8 cellular contexts compared by ENCODE assay signal in genomic region chr12:108559748-108560147, GRCh38. TPM values are rescaled to one million over a fixed set of nuclear protein-coding genes. Genes with fewer than 3 reads are reported as not detected.
DNase-seq lines count a peak whose midpoint lies in the region; FAIRE-seq and TF ChIP-seq lines count a peak whose summit lies in the region.

No MANE protein-coding gene starts in this region.

- CTCF ChIA-PET in activated naive CD4-positive, alpha-beta T cell treated with anti-CD3 and anti-CD28 coated beads for 36 hours (lab: Charles Lee): interaction anchor here (0.7 to 4.2 kb wide), 4 partner anchors 57 to 245 kb away, joined by 3 to 56 read pairs (median 4); no protein-coding TSS in a partner anchor

- peak; percentile 15 for DNase-seq in activated naive CD4-positive, alpha-beta T cell treated with anti-CD3 and anti-CD28 coated beads for 36 hours
- DNase-seq in activated naive CD4-positive, alpha-beta T cell treated with Interleukin-2 at 50 U/mL for 16 hours: no peak
- no peak for DNase-seq in activated naive CD8-positive, alpha-beta T cell treated with anti-CD3 and anti-CD28 coated beads for 36 hours
- DNase-seq in kidney (no peak), tibial artery (no peak), NCI-H1417 treated with DMSO at 0.1 percent for 48 hours (lab: John Stamatoyannopoulos, UW) (no peak), AML-193 (lab: John Stamatoyannopoulos, UW) (no peak), DMS153 (lab: John Stamatoyannopoulos, UW) (no peak)

- no peaks in the 10 kb centered on the region for H3K27me3 Mint-ChIP-seq in activated naive CD4-positive, alpha-beta T cell treated with anti-CD3 and anti-CD28 coated beads for 36 hours (ENCODE audit: low read depth)
- H3K27me3 Mint-ChIP-seq in activated naive CD8-positive, alpha-beta T cell treated with anti-CD3 and anti-CD28 coated beads for 36 hours: no peaks in the 10 kb centered on the region

- FAIRE-seq in kidney (lab: Jason Lieb, UNC): no peak

- no peaks in the 10 kb centered on the region for H3K27me3 ChIP-seq in tibial artery

- H3K9ac ChIP-seq in kidney (ENCODE audit: low read length in 2 of 2): peak overlapping the region in 1 of 2 donors; percentile 95

- peaks cover 57% of the 10 kb centered on the region for H3K4me1 Mint-ChIP-seq in activated naive CD4-positive, alpha-beta T cell treated with anti-CD3 and anti-CD28 coated beads for 36 hours (ENCODE audit: low read depth)
- H3K4me1 Mint-ChIP-seq in activated naive CD8-positive, alpha-beta T cell treated with anti-CD3 and anti-CD28 coated beads for 36 hours: peaks cover 53% of the 10 kb centered on the region

- H3K36me3 Mint-ChIP-seq in activated naive CD4-positive, alpha-beta T cell treated with anti-CD3 and anti-CD28 coated beads for 36 hours (ENCODE audit: low read depth): peaks cover 16% of the 10 kb centered on the region
- peaks cover 22% of the 10 kb centered on the region for H3K36me3 Mint-ChIP-seq in activated naive CD8-positive, alpha-beta T cell treated with anti-CD3 and anti-CD28 coated beads for 36 hours

- H3K4me1 ChIP-seq in kidney (ENCODE audit: control insufficient read depth in 1 of 2, insufficient read depth in 1 of 2, low read depth in 1 of 2, low read length in 2 of 2) (peaks cover 14 to 27% of the 10 kb centered on the region in 2 donors), tibial artery (peaks cover 0 to 71% (median 42%) of the 10 kb centered on the region in 4 donors)

- peak overlapping the region; percentile 100 for H3K4me3 Mint-ChIP-seq in activated naive CD4-positive, alpha-beta T cell treated with anti-CD3 and anti-CD28 coated beads for 36 hours
- peak overlapping the region; percentile 100 for H3K4me3 Mint-ChIP-seq in activated naive CD8-positive, alpha-beta T cell treated with anti-CD3 and anti-CD28 coated beads for 36 hours

- H3K9me3 Mint-ChIP-seq in activated naive CD4-positive, alpha-beta T cell treated with anti-CD3 and anti-CD28 coated beads for 36 hours: no peaks in the 10 kb centered on the region
- H3K9me3 Mint-ChIP-seq in activated naive CD8-positive, alpha-beta T cell treated with anti-CD3 and anti-CD28 coated beads for 36 hours: no peaks in the 10 kb centered on the region

- peak overlapping the region; percentile 100 for H3K27ac Mint-ChIP-seq in activated naive CD4-positive, alpha-beta T cell treated with anti-CD3 and anti-CD28 coated beads for 36 hours
- peak overlapping the region; percentile 100 for H3K27ac Mint-ChIP-seq in activated naive CD8-positive, alpha-beta T cell treated with anti-CD3 and anti-CD28 coated beads for 36 hours

- H3K9me3 ChIP-seq in kidney (ENCODE audit: control insufficient read depth in 1 of 2, low read length in 2 of 2) (no peaks in the 10 kb centered on the region), tibial artery (no peaks in the 10 kb centered on the region)

- H3K36me3 ChIP-seq in kidney (ENCODE audit: control insufficient read depth in 1 of 2, insufficient read depth in 2 of 2, low read length in 2 of 2) (peaks cover 8 to 9% of the 10 kb centered on the region in 2 donors), tibial artery (peaks cover 6 to 18% (median 8%) of the 10 kb centered on the region in 3 donors)

- intact Hi-C loops in activated naive CD4-positive, alpha-beta T cell treated with anti-CD3 and anti-CD28 coated beads for 36 hours (cut with micrococcal nuclease): loop anchor here (1.0 to 10.0 kb wide), 4 partner anchors 8 to 1445 kb away; partner anchors contain the start of genes MMAB and MVK
- intact Hi-C loops in kidney (cut with DNase I) (no loop called here), tibial artery (cut with DNase I; ENCODE audit: low total_unique reads) (loop anchor here (5.0 to 10.0 kb wide), 5 partner anchors 173 to 533 kb away; partner anchors contain the start of genes ALKBH2, CORO1C and SSH1)

- H3K4me3 ChIP-seq in kidney (ENCODE audit: low read length in 2 of 2) (peak overlapping the region; percentile 83 to 98), tibial artery (peak overlapping the region; percentile 82 to 93)

- no peak for TF ChIP-seq CTCF in kidney (IDR thresholded peaks at IDR 0.05; ENCODE audit: borderline replicate concordance, extremely low read depth, insufficient read depth)
- TF ChIP-seq CTCF in tibial artery (IDR thresholded peaks at IDR 0.05): no peak

- H3K27ac ChIP-seq in kidney (ENCODE audit: low read depth in 2 of 2, low read length in 2 of 2) (no peak overlapping the region), tibial artery (no peak overlapping the region)

RNA-seq across cellular contexts. Expression of gene SART3, which starts 1.2 kb away (rescaled TPM):
- 10 to 100 TPM; 81.9 to 82.5 TPM for total RNA-seq in activated naive CD4-positive, alpha-beta T cell treated with anti-CD3 and anti-CD28 coated beads for 36 hours
- total RNA-seq in activated naive CD8-positive, alpha-beta T cell treated with anti-CD3 and anti-CD28 coated beads for 36 hours: 10 to 100 TPM; 78.7 to 80.9 TPM
- total RNA-seq in kidney: 59.1 TPM
- polyA plus RNA-seq in kidney (ENCODE audit: insufficient read depth, low read depth, low replicate concordance): 14.9 TPM

RNA-seq across cellular contexts. Expression of gene ISCU, which starts 2.6 kb away (rescaled TPM):
- total RNA-seq in activated naive CD4-positive, alpha-beta T cell treated with anti-CD3 and anti-CD28 coated beads for 36 hours: 100 to 1,000 TPM; 103 to 105 TPM
- total RNA-seq in activated naive CD8-positive, alpha-beta T cell treated with anti-CD3 and anti-CD28 coated beads for 36 hours: 10 to 100 TPM; 69.5 TPM
- 183 TPM for total RNA-seq in kidney
- polyA plus RNA-seq in kidney (ENCODE audit: insufficient read depth, low read depth, low replicate concordance): 511 TPM

RNA-seq across cellular contexts. Expression of gene TMEM119, which starts 38.1 kb away (rescaled TPM):
- total RNA-seq in activated naive CD4-positive, alpha-beta T cell treated with anti-CD3 and anti-CD28 coated beads for 36 hours: not detected
- under 1 TPM in 1 of 2 experiments, not detected in 1; 0.12 TPM for total RNA-seq in activated naive CD8-positive, alpha-beta T cell treated with anti-CD3 and anti-CD28 coated beads for 36 hours
- 15.8 TPM for total RNA-seq in kidney
- 4.1 TPM for polyA plus RNA-seq in kidney (ENCODE audit: insufficient read depth, low read depth, low replicate concordance)

RNA-seq across cellular contexts. Expression of gene FICD, which starts 44.7 kb away (rescaled TPM):
- 1 to 10 TPM; 3.4 to 3.7 TPM for total RNA-seq in activated naive CD4-positive, alpha-beta T cell treated with anti-CD3 and anti-CD28 coated beads for 36 hours
- 1 to 10 TPM; 4.2 to 4.3 TPM for total RNA-seq in activated naive CD8-positive, alpha-beta T cell treated with anti-CD3 and anti-CD28 coated beads for 36 hours
- total RNA-seq in kidney: 8.5 TPM
- 5.1 TPM for polyA plus RNA-seq in kidney (ENCODE audit: insufficient read depth, low read depth, low replicate concordance)

Comparison
In these comparisons a context has a peak if more than half of its experiments do, and no peak if none do; other contexts are left out.
1. RNA of gene TMEM119, which starts 38.1 kb away (total RNA-seq): 15.8 TPM in kidney (single experiment); 0.12 TPM in activated naive CD8-positive, alpha-beta T cell treated with anti-CD3 and anti-CD28 coated beads for 36 hours and not detected in activated naive CD4-positive, alpha-beta T cell treated with anti-CD3 and anti-CD28 coated beads for 36 hours; every median in the first group is over 10 times any median in the second.